ENCODE assay signal across 21 cellular contexts in genomic region chr6:4354181-4354580, GRCh38.
"Had no signal": no experiment of that assay in that cellular context is flagged by ENCODE, and none has a peak within 500 bp of the region (broad histone marks: within the 10 kb centered on the region; RNA-seq: fewer than 3 reads in every experiment).

No MANE protein-coding gene starts in this region.

- H3K9me3 ChIP-seq: heart left ventricle, left ventricle myocardium inferior, mucosa of descending colon, prostate gland, right atrium auricular region had no signal

- H3K27ac ChIP-seq: heart left ventricle, left ventricle myocardium inferior, prostate gland, right atrium auricular region had no signal

- DNase-seq: activated B cell treated with CpG ODN at 0.5 μM for 24 hours; activated CD4-positive, alpha-beta memory T cell treated with anti-CD3 and anti-CD28 coated beads for 36 hours; activated CD4-positive, alpha-beta T cell treated with anti-CD3 and anti-CD28 coated beads for 4 hours; activated naive CD4-positive, alpha-beta T cell; activated naive CD8-positive, alpha-beta T cell treated with anti-CD3 and anti-CD28 coated beads for 36 hours; amniotic stem cell; caudate nucleus; heart left ventricle; left ventricle myocardium inferior; mammary epithelial cell; mucosa of descending colon; naive B cell; stimulated activated CD4-positive, alpha-beta T cell treated with anti-CD3 and anti-CD28 coated beads, Interleukin-15, amount 100 ng/mL, for 24 hours; stimulated activated CD4-positive, alpha-beta T cell treated with anti-CD3 and anti-CD28 coated beads, Interleukin-4, amount 100 ng/mL, for 1 hour; stimulated activated naive CD8-positive, alpha-beta T cell treated with anti-CD3 and anti-CD28 coated beads, Interleukin-15, amount 100 ng/mL, for 72 hours; T-helper 9 cell had no signal

- H3K27me3 ChIP-seq: heart left ventricle, right atrium auricular region had no signal

- H3K4me1 Mint-ChIP-seq: activated B cell treated with CpG ODN at 0.5 μM for 24 hours; activated naive CD8-positive, alpha-beta T cell treated with anti-CD3 and anti-CD28 coated beads for 36 hours; stimulated activated naive CD8-positive, alpha-beta T cell treated with anti-CD3 and anti-CD28 coated beads, Interleukin-15, amount 100 ng/mL, for 72 hours had no signal

- H3K4me3 ChIP-seq: heart left ventricle, left ventricle myocardium inferior, mucosa of descending colon, prostate gland, right atrium auricular region had no signal

- H3K4me3 Mint-ChIP-seq: activated B cell treated with CpG ODN at 0.5 μM for 24 hours; activated CD4-positive, alpha-beta memory T cell treated with anti-CD3 and anti-CD28 coated beads for 36 hours; activated naive CD8-positive, alpha-beta T cell treated with anti-CD3 and anti-CD28 coated beads for 36 hours; naive B cell; neural crest cell; stimulated activated naive CD8-positive, alpha-beta T cell treated with anti-CD3 and anti-CD28 coated beads, Interleukin-15, amount 100 ng/mL, for 72 hours; type B pancreatic cell had no signal

- H3K36me3 ChIP-seq: heart left ventricle, left ventricle myocardium inferior, prostate gland, right atrium auricular region had no signal

- ATAC-seq: heart left ventricle; mucosa of descending colon; stimulated activated naive CD8-positive, alpha-beta T cell treated with anti-CD3 and anti-CD28 coated beads, Interleukin-15, amount 100 ng/mL, for 72 hours had no signal

- H3K36me3 Mint-ChIP-seq: activated CD4-positive, alpha-beta memory T cell treated with anti-CD3 and anti-CD28 coated beads for 36 hours; activated naive CD8-positive, alpha-beta T cell treated with anti-CD3 and anti-CD28 coated beads for 36 hours; type B pancreatic cell had no signal

- H3K27ac Mint-ChIP-seq: activated B cell treated with CpG ODN at 0.5 μM for 24 hours; activated CD4-positive, alpha-beta memory T cell treated with anti-CD3 and anti-CD28 coated beads for 36 hours; activated naive CD8-positive, alpha-beta T cell treated with anti-CD3 and anti-CD28 coated beads for 36 hours; stimulated activated naive CD8-positive, alpha-beta T cell treated with anti-CD3 and anti-CD28 coated beads, Interleukin-15, amount 100 ng/mL, for 72 hours; type B pancreatic cell had no signal

- FAIRE-seq: frontal cortex had no signal

- H3K4me1 ChIP-seq: prostate gland had no signal

- H3K9me3 Mint-ChIP-seq: activated CD4-positive, alpha-beta memory T cell treated with anti-CD3 and anti-CD28 coated beads for 36 hours; activated naive CD8-positive, alpha-beta T cell treated with anti-CD3 and anti-CD28 coated beads for 36 hours; stimulated activated naive CD8-positive, alpha-beta T cell treated with anti-CD3 and anti-CD28 coated beads, Interleukin-15, amount 100 ng/mL, for 72 hours had no signal
